In the genomic region with DNA sequence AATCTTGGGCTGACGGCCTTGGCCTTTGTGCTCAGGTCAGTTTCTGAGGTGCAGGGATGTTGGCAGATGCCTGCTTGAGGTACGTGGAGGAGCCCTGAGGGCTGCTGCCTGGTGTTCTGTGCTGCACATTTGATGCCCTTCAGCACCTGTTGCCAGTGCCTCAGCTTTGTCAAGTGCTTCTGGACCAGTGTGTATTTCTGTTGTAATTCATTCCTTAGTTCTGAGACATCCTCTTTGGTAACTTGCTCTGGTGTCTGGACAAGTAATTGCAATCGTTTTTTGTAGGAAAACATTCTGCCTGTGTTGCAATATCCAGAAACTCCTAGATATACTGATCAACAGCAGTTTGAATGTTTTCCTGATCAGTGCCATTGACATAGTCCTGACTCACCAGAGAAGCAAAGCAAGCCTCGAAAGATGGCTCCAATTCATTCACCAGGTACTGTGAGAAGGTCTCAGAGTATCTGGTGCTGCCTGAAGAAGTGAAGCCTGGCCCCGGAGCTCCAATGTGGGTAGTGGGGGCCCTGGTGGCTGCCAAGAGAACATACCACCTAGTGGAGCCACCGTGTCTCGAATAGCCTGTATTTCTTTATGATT, we compare ENCODE assay signal across 14 cellular contexts. TPM values are rescaled to one million over a fixed set of nuclear protein-coding genes. Genes with fewer than 3 reads are reported as not detected.
DNase-seq lines count a peak whose midpoint lies in the region; ATAC-seq, FAIRE-seq and TF ChIP-seq lines count a peak whose summit lies in the region.
"Had no signal": no experiment of that assay in that cellular context is flagged by ENCODE, and none has a peak within 500 bp of the region (broad histone marks: within the 10 kb centered on the region; RNA-seq: fewer than 3 reads in every experiment).

No MANE protein-coding gene starts in this region.

- POLR2A ChIA-PET in AG04450 (lab: Yijun Ruan, JAX), result interaction anchor here (0.9 kb wide), 1 partner anchor 23 kb away, joined by 6 read pairs; no protein-coding TSS in a partner anchor

- no peak for FAIRE-seq in GM19239 (lab: Jason Lieb, UNC)

- peak; percentile 43; the same call in 1 of the 2 replicates for TF ChIP-seq CTCF in AG04450 (IDR thresholded peaks at IDR 0.05; ENCODE audit: low read depth, low read length)

- CTCF ChIA-PET in AG04450 (lab: Charles Lee), result no interaction called here

- no peak for ATAC-seq in GM21529 (IDR thresholded peaks at IDR 0.05; ENCODE audit: unreplicated experiment)
- ATAC-seq: heart right ventricle; natural killer cell treated with Interleukin-12 subunit alpha and Interleukin-12 subunit beta and Interleukin-15 and Interleukin-18, amount 100 ng/mL, for 72 hours had no signal

- no peaks in the 10 kb centered on the region for H3K27me3 ChIP-seq in AG04450 (ENCODE audit: control insufficient read depth, insufficient read depth, low read length)
- H3K27me3 ChIP-seq: heart right ventricle, Peyer's patch had no signal

- no peaks in the 10 kb centered on the region for H3K9me3 ChIP-seq in AG04450 (ENCODE audit: control insufficient read depth, insufficient read depth, low read length)
- H3K9me3 ChIP-seq: heart right ventricle, Peyer's patch had no signal

- no peak overlapping the region for H3K4me3 ChIP-seq in AG04450 (ENCODE audit: low read depth, low read length)
- H3K4me3 ChIP-seq: heart right ventricle, Peyer's patch had no signal

- H3K27ac ChIP-seq in AG04450 (ENCODE audit: low read depth, low read length), result peak overlapping the region; percentile 65
- H3K27ac ChIP-seq: heart right ventricle, KMS-11, Peyer's patch had no signal

- peak; percentile 53 for DNase-seq in AG04450 (ENCODE audit: low read depth, low spot score)
- DNase-seq in HPDE6-E6E7 (ENCODE audit: extremely low spot score), result peak; percentile 62
- peak; percentile 7 for DNase-seq in astrocyte of the hippocampus (ENCODE audit: low read depth, low spot score)
- DNase-seq in iPS-NIHi7 (ENCODE audit: extremely low spot score), result peak; percentile 54
- no peak for DNase-seq in COLO668 (lab: John Stamatoyannopoulos, UW; ENCODE audit: unreplicated experiment)
- DNase-seq in GM19239 (ENCODE audit: insufficient read length, low spot score), result no peak
- DNase-seq in stimulated activated CD8-positive, alpha-beta memory T cell treated with anti-CD3 and anti-CD28 coated beads, Interleukin-4, amount 100 ng/mL, for 48 hours, result no peak
- DNase-seq: activated CD4-positive, alpha-beta T cell treated with anti-CD3 and anti-CD28 coated beads, Interleukin-2, amount 50 U/mL, for 4 hours; aorta; heart right ventricle; Peyer's patch had no signal

RNA-seq across cellular contexts. Expression of gene ZNF337, which starts 26.7 kb away (rescaled TPM):
- 11.3 and 12.9 TPM in 2 replicates for polyA plus RNA-seq in AG04450 (2011; rRNA removed)
- polyA minus RNA-seq in AG04450 (2011; rRNA and poly(A)+ RNA removed), result 14.6 and 17.0 TPM in 2 replicates

RNA-seq across cellular contexts. Expression of gene NANP, which starts 46.1 kb away (rescaled TPM):
- polyA plus RNA-seq in AG04450 (2011; rRNA removed), result 5.9 and 6.7 TPM in 2 replicates
- polyA minus RNA-seq in AG04450 (2011; rRNA and poly(A)+ RNA removed), result 3.9 and 4.3 TPM in 2 replicates

Comparison
In these comparisons a context has a peak if more than half of its experiments do, and no peak if none do; other contexts are left out.
1. DNase-seq: peak in AG04450 (single experiment), HPDE6-E6E7 (single experiment), astrocyte of the hippocampus (single experiment) and iPS-NIHi7 (single experiment); none in COLO668 (single experiment), GM19239 (single experiment) and stimulated activated CD8-positive, alpha-beta memory T cell treated with anti-CD3 and anti-CD28 coated beads, Interleukin-4, amount 100 ng/mL, for 48 hours (single experiment).